ENCODE assay signal across 12 cellular contexts in the genomic region with DNA sequence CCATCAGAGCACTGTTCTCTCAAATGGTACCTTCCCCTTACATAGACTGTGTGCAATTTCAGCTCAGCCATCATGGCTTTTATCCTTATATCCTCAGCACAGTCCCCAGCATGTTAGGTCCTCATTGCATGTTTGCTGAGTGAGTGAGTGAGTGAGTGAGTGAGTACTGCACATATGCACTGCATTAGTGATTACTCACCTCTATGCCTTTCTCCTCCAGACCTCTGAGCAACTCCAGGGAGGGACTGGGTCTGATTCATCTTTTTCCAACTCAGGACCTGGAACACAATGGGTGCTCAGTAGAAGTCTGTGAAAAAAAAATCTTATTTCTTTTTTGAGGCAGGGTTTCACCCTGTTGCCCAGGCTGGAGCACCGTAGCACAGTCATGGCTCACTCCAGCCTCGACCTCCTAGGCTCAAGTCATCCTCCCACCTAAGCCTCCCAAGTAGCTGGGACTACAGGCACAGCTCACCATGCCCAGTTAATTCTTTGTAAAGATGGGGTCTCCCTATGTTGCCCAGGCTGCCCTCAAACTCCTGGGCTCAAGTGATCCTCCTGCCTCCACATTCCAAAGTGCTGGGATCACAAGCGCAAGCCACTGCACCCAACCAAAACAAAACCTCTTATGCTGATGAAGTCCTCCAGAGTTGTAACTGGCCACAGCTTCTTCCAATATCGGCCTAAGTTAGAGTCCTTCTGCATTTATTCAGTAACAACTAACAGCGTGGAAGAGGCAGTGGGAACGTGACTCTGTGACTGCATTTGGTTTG. TPM values are rescaled to one million over a fixed set of nuclear protein-coding genes. Genes with fewer than 3 reads are reported as not detected.
DNase-seq lines count a peak whose midpoint lies in the region; ATAC-seq and TF ChIP-seq lines count a peak whose summit lies in the region.
"Had no signal": no experiment of that assay in that cellular context is flagged by ENCODE, and none has a peak within 500 bp of the region (broad histone marks: within the 10 kb centered on the region; RNA-seq: fewer than 3 reads in every experiment).

No MANE protein-coding gene starts in this region.

- no peaks in the 10 kb centered on the region for H4K20me1 ChIP-seq in mammary epithelial cell (ENCODE audit: insufficient read depth, low read length)

- H3K4me2 ChIP-seq in mammary epithelial cell (ENCODE audit: insufficient read depth, low read depth, low read length): peak overlapping the region; percentile 12

- H3K4me3 Mint-ChIP-seq in activated CD4-positive, alpha-beta T cell treated with anti-CD3 and anti-CD28 coated beads, Interleukin-2, amount 10 ng/mL, durations not matched to agents 7 days and 5 days: no peak overlapping the region
- peak overlapping the region in 1 of 10 donors; percentile 54 for H3K4me3 Mint-ChIP-seq in naive thymus-derived CD8-positive, alpha-beta T cell
- H3K4me3 Mint-ChIP-seq: nephron progenitor cell had no signal

- 73% methylated on average over 5 of the region's 6 CpGs for whole genome bisulfite sequencing in mammary epithelial cell (ENCODE audit: low coverage, missing lambda C conversion rate)

- H3K4me1 ChIP-seq in mammary epithelial cell (ENCODE audit: insufficient read depth, low read length) (peaks cover 20% of the 10 kb centered on the region), lower lobe of right lung (peaks cover 6% of the 10 kb centered on the region)
- H3K4me1 ChIP-seq: thyroid gland had no signal

- H3K36me3 Mint-ChIP-seq in activated CD4-positive, alpha-beta T cell treated with anti-CD3 and anti-CD28 coated beads, Interleukin-2, amount 10 ng/mL, durations not matched to agents 7 days and 5 days (ENCODE audit: low read depth): no peaks in the 10 kb centered on the region
- H3K36me3 Mint-ChIP-seq in naive thymus-derived CD8-positive, alpha-beta T cell: no peaks in the 10 kb centered on the region

- H3K9ac ChIP-seq in mammary epithelial cell (ENCODE audit: insufficient read depth, low read length): peak overlapping the region; percentile 42

- peaks cover 11% of the 10 kb centered on the region for H3K4me1 Mint-ChIP-seq in activated CD4-positive, alpha-beta T cell treated with anti-CD3 and anti-CD28 coated beads, Interleukin-2, amount 10 ng/mL, durations not matched to agents 7 days and 5 days
- H3K4me1 Mint-ChIP-seq in naive thymus-derived CD8-positive, alpha-beta T cell: peaks cover 8 to 12% (median 8%) of the 10 kb centered on the region in 4 donors

- H3K27me3 ChIP-seq in mammary epithelial cell (ENCODE audit: insufficient read depth, low read length): no peaks in the 10 kb centered on the region
- no peaks in the 10 kb centered on the region for H3K27me3 ChIP-seq in lower lobe of right lung (ENCODE audit: low read depth)
- no peaks in the 10 kb centered on the region for H3K27me3 ChIP-seq in WERI-Rb-1 (ENCODE audit: insufficient read depth, low read depth, severe bottlenecking)
- H3K27me3 ChIP-seq: thyroid gland had no signal

- dilution Hi-C loops in mammary epithelial cell (cut with HindIII; ENCODE audit: low sequenced_read_pairs): no loop called here

- no peak overlapping the region for H3K27ac Mint-ChIP-seq in activated CD4-positive, alpha-beta T cell treated with anti-CD3 and anti-CD28 coated beads, Interleukin-2, amount 10 ng/mL, durations not matched to agents 7 days and 5 days
- H3K27ac Mint-ChIP-seq in naive thymus-derived CD8-positive, alpha-beta T cell: peak overlapping the region in 1 of 10 donors; percentile 49
- H3K27ac Mint-ChIP-seq: nephron progenitor cell had no signal

- no TSS peak for BruUV-seq in mammary epithelial cell (replicated peaks; lab: Mats Ljungman, UMichigan)

- no peaks in the 10 kb centered on the region for H3K9me3 ChIP-seq in mammary epithelial cell (replicated peaks; ENCODE audit: insufficient read depth, low read length)
- H3K9me3 ChIP-seq in lower lobe of right lung: no peaks in the 10 kb centered on the region
- H3K9me3 ChIP-seq in WERI-Rb-1 (ENCODE audit: severe bottlenecking): no peaks in the 10 kb centered on the region
- H3K9me3 ChIP-seq: thyroid gland had no signal

- TF ChIP-seq CTCF in mammary epithelial cell (conservative IDR thresholded peaks at IDR 0.05 in 1 of 2, IDR thresholded peaks at IDR 0.05 in 1 of 2; ENCODE audit: extremely low read depth in 1 of 2, insufficient read depth in 1 of 2, low read depth in 1 of 2, low read length in 2 of 2) (no peak), lower lobe of right lung (IDR thresholded peaks at IDR 0.05) (no peak), WERI-Rb-1 (IDR thresholded peaks at IDR 0.05; ENCODE audit: low read depth, low read length) (no peak)

- in situ Hi-C loops in mammary epithelial cell (cut with MboI; ENCODE audit: low sequenced_read_pairs in 2 of 2): no loop called here

- no peaks in the 10 kb centered on the region for H3K79me2 ChIP-seq in mammary epithelial cell (ENCODE audit: insufficient read depth, low read length)

- peak overlapping the region; percentile 35 for H2AFZ ChIP-seq in mammary epithelial cell (ENCODE audit: low read depth, low read length)

- H3K27me3 Mint-ChIP-seq in activated CD4-positive, alpha-beta T cell treated with anti-CD3 and anti-CD28 coated beads, Interleukin-2, amount 10 ng/mL, durations not matched to agents 7 days and 5 days: peaks cover 13% of the 10 kb centered on the region
- no peaks in the 10 kb centered on the region for H3K27me3 Mint-ChIP-seq in naive thymus-derived CD8-positive, alpha-beta T cell
- H3K27me3 Mint-ChIP-seq: IgD-negative memory B cell had no signal

- DNase-seq in COLO829 (ENCODE audit: low spot score) (peak; percentile 66), LoVo (ENCODE audit: low spot score) (peak; percentile 9), mammary epithelial cell (peak; percentile 96), lower lobe of right lung (no peak), NCI-H526 (lab: John Stamatoyannopoulos, UW) (no peak), WERI-Rb-1 (no peak)
- DNase-seq in activated CD4-positive, alpha-beta T cell treated with anti-CD3 and anti-CD28 coated beads, Interleukin-2, amount 10 ng/mL, durations not matched to agents 7 days and 5 days: no peak
- no peak for DNase-seq in naive thymus-derived CD8-positive, alpha-beta T cell
- DNase-seq: cerebellar nuclear complex, nephron progenitor cell had no signal

- H3K9me3 Mint-ChIP-seq in activated CD4-positive, alpha-beta T cell treated with anti-CD3 and anti-CD28 coated beads, Interleukin-2, amount 10 ng/mL, durations not matched to agents 7 days and 5 days: no peaks in the 10 kb centered on the region
- no peaks in the 10 kb centered on the region for H3K9me3 Mint-ChIP-seq in naive thymus-derived CD8-positive, alpha-beta T cell
- H3K9me3 Mint-ChIP-seq: IgD-negative memory B cell had no signal

- no peaks in the 10 kb centered on the region for H3K36me3 ChIP-seq in mammary epithelial cell (ENCODE audit: insufficient read depth, low read length)
- H3K36me3 ChIP-seq in lower lobe of right lung: no peaks in the 10 kb centered on the region
- H3K36me3 ChIP-seq in WERI-Rb-1: no peaks in the 10 kb centered on the region
- H3K36me3 ChIP-seq: thyroid gland had no signal

- CTCF ChIA-PET in mammary epithelial cell (lab: Charles Lee; ENCODE audit: low non-redundant PET): interaction anchor here (0.6 to 0.7 kb wide), 3 partner anchors 52 to 369 kb away, joined by 3 to 4 read pairs (median 3); no protein-coding TSS in a partner anchor
- CTCF ChIA-PET in activated CD4-positive, alpha-beta T cell treated with anti-CD3 and anti-CD28 coated beads, Interleukin-2, amount 10 ng/mL, durations not matched to agents 7 days and 5 days (lab: Charles Lee): interaction anchor here (0.9 to 1.4 kb wide), 4 partner anchors 10 to 26 kb away, joined by 3 to 4 read pairs (median 3); no protein-coding TSS in a partner anchor

- peak; percentile 8 to 9 for ATAC-seq in lower lobe of right lung
- ATAC-seq in naive thymus-derived CD8-positive, alpha-beta T cell: no peak

- POLR2A ChIA-PET in activated CD4-positive, alpha-beta T cell treated with anti-CD3 and anti-CD28 coated beads, Interleukin-2, amount 10 ng/mL, durations not matched to agents 7 days and 5 days (lab: Charles Lee): no interaction called here
- POLR2A ChIA-PET in naive thymus-derived CD8-positive, alpha-beta T cell (lab: Charles Lee): interaction anchor here (0.8 to 1.4 kb wide), 3 partner anchors 9 to 14 kb away, joined by 3 read pairs; no protein-coding TSS in a partner anchor

- H3K27ac ChIP-seq in mammary epithelial cell (ENCODE audit: insufficient read depth, low read depth, low read length): peak overlapping the region; percentile 61
- H3K27ac ChIP-seq in lower lobe of right lung: no peak overlapping the region
- H3K27ac ChIP-seq in WERI-Rb-1: no peak overlapping the region
- H3K27ac ChIP-seq: thyroid gland had no signal

- H3K4me3 ChIP-seq in mammary epithelial cell (replicated peaks in 1 of 3; ENCODE audit: insufficient read depth in 1 of 3, low read depth in 2 of 3, low read length in 3 of 3): no peak overlapping the region
- no peak overlapping the region for H3K4me3 ChIP-seq in lower lobe of right lung
- H3K4me3 ChIP-seq in WERI-Rb-1 (ENCODE audit: low read depth, low read length): no peak overlapping the region
- H3K4me3 ChIP-seq: thyroid gland had no signal

- intact Hi-C loops in mammary epithelial cell (cut with micrococcal nuclease) (no loop called here), lower lobe of right lung (cut with DNase I) (no loop called here)

RNA-seq across cellular contexts. Expression of a gene that starts 23.7 kb away (rescaled TPM):
- total RNA-seq in mammary epithelial cell (not detected), lower lobe of right lung (not detected)
- not detected for polyA plus RNA-seq in mammary epithelial cell
- polyA minus RNA-seq in mammary epithelial cell: under 0.01 TPM
- not detected for total RNA-seq in activated CD4-positive, alpha-beta T cell treated with anti-CD3 and anti-CD28 coated beads, Interleukin-2, amount 10 ng/mL, durations not matched to agents 7 days and 5 days
- not detected for total RNA-seq in naive thymus-derived CD8-positive, alpha-beta T cell
- polyA plus RNA-seq in naive thymus-derived CD8-positive, alpha-beta T cell: not detected
- total RNA-seq: thyroid gland had no signal
- polyA plus RNA-seq: IgD-negative memory B cell had no signal

RNA-seq across cellular contexts. Expression of a gene that starts 32.3 kb away (rescaled TPM):
- total RNA-seq in mammary epithelial cell (10 to 100 TPM in 1 of 2 donors, 1 to 10 TPM in 1; 1.0 to 29.8 TPM), lower lobe of right lung (1.7 TPM)
- 38.0 TPM for polyA plus RNA-seq in mammary epithelial cell
- polyA minus RNA-seq in mammary epithelial cell: 26.3 TPM
- 100 to 1,000 TPM; 110 to 121 TPM for total RNA-seq in activated CD4-positive, alpha-beta T cell treated with anti-CD3 and anti-CD28 coated beads, Interleukin-2, amount 10 ng/mL, durations not matched to agents 7 days and 5 days
- under 1 TPM; 0.41 to 0.91 TPM for total RNA-seq in naive thymus-derived CD8-positive, alpha-beta T cell
- polyA plus RNA-seq in naive thymus-derived CD8-positive, alpha-beta T cell: under 1 TPM; 0.40 to 0.61 (median 0.40) TPM

RNA-seq across cellular contexts. Expression of a gene that starts 32.8 kb away (rescaled TPM):
- total RNA-seq in mammary epithelial cell (1 to 10 TPM in 1 of 2 donors, not detected in 1; 1.5 TPM), lower lobe of right lung (14.5 TPM)
- 0.51 TPM for polyA plus RNA-seq in mammary epithelial cell
- not detected for polyA minus RNA-seq in mammary epithelial cell
- total RNA-seq in activated CD4-positive, alpha-beta T cell treated with anti-CD3 and anti-CD28 coated beads, Interleukin-2, amount 10 ng/mL, durations not matched to agents 7 days and 5 days: 10 to 100 TPM; 47.4 to 50.7 TPM
- 10 to 100 TPM; 70.4 to 79.0 TPM for total RNA-seq in naive thymus-derived CD8-positive, alpha-beta T cell
- polyA plus RNA-seq in naive thymus-derived CD8-positive, alpha-beta T cell: 10 to 100 TPM; 46.2 to 75.6 (median 53.2) TPM

RNA-seq across cellular contexts. Expression of a gene that starts 33.0 kb away (rescaled TPM):
- total RNA-seq in mammary epithelial cell (1 to 10 TPM; 9.3 to 9.7 TPM), lower lobe of right lung (22.6 TPM)
- 13.0 TPM for polyA plus RNA-seq in mammary epithelial cell
- polyA minus RNA-seq in mammary epithelial cell: 2.2 TPM
- total RNA-seq in activated CD4-positive, alpha-beta T cell treated with anti-CD3 and anti-CD28 coated beads, Interleukin-2, amount 10 ng/mL, durations not matched to agents 7 days and 5 days: 1 to 10 TPM; 3.0 to 3.5 TPM
- total RNA-seq in naive thymus-derived CD8-positive, alpha-beta T cell: 1 to 10 TPM; 1.0 to 2.1 TPM
- 1 to 10 TPM; 4.6 to 5.9 (median 5.5) TPM for polyA plus RNA-seq in naive thymus-derived CD8-positive, alpha-beta T cell

Comparison
In these comparisons a context has a peak if more than half of its experiments do, and no peak if none do; other contexts are left out.
1. DNase-seq: peak in COLO829 (single experiment), LoVo (single experiment) and mammary epithelial cell (single experiment); none in lower lobe of right lung (single experiment), NCI-H526 (0 of 2), activated CD4-positive, alpha-beta T cell treated with anti-CD3 and anti-CD28 coated beads, Interleukin-2, amount 10 ng/mL, durations not matched to agents 7 days and 5 days (single experiment), naive thymus-derived CD8-positive, alpha-beta T cell (0 of 10) and WERI-Rb-1 (single experiment).
2. ATAC-seq: peak in lower lobe of right lung (2 of 2); none in naive thymus-derived CD8-positive, alpha-beta T cell (0 of 2).